Comparison of ENCODE assay signal across 17 cellular contexts in the genomic region with DNA sequence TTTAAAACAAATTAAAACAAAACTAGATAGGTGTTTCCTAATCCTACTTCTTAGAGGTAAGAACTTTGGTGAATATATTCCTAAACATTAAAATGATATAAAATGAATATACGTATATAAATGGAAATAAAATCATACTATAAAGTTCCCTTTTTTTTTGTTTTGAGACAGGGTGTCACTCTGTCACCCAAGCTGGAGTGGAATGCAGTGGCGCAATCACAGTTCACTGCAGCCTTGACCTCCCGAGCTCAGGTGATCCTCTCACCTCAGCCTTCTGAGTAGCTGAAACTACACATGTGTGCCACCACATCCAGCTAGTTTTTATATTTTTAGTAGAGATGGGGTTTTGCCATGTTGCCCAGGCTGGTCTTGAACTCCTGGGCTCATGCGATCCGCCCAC. TPM values are rescaled to one million over a fixed set of nuclear protein-coding genes. Genes with fewer than 3 reads are reported as not detected.
DNase-seq lines count a peak whose midpoint lies in the region; ATAC-seq, FAIRE-seq and TF ChIP-seq lines count a peak whose summit lies in the region.
"Had no signal": no experiment of that assay in that cellular context is flagged by ENCODE, and none has a peak within 500 bp of the region (broad histone marks: within the 10 kb centered on the region; RNA-seq: fewer than 3 reads in every experiment).

No MANE protein-coding gene starts in this region.

- intact Hi-C loops in HepG2 (cut with micrococcal nuclease; ENCODE audit: unreplicated experiment), result no loop called here
- intact Hi-C loops in naive thymus-derived CD4-positive, alpha-beta T cell (cut with micrococcal nuclease), result loop anchor here in 1 of 2 donors (5.0 kb wide), 1 partner anchor 40 kb away; no protein-coding TSS in a partner anchor

- TF ChIP-seq EP300 in HepG2 (IDR thresholded peaks at IDR 0.05; ENCODE audit: low read depth in 2 of 2, low read length in 2 of 2) (no peak), HepG2 (CRISPR knock-in tag; IDR thresholded peaks at IDR 0.05; ENCODE audit: borderline replicate concordance) (no peak)

- BruUV-seq in HepG2 (replicated peaks; lab: Mats Ljungman, UMichigan), result no TSS peak

- H3K9ac ChIP-seq in SU-DHL-6 (ENCODE audit: low read length) (no peak overlapping the region), HepG2 (ENCODE audit: insufficient read depth, low read depth, low read length) (no peak overlapping the region)

- POLR2A ChIA-PET in HepG2 (lab: Yijun Ruan, JAX), result no interaction called here
- POLR2A ChIA-PET in naive thymus-derived CD4-positive, alpha-beta T cell (lab: Charles Lee), result no interaction called here

- peaks cover 0 to 1% (median 0%) of the 10 kb centered on the region in 11 donors for H3K9me3 Mint-ChIP-seq in naive thymus-derived CD4-positive, alpha-beta T cell
- no peaks in the 10 kb centered on the region for H3K9me3 Mint-ChIP-seq in HFFc6
- H3K9me3 Mint-ChIP-seq: CD8-positive, alpha-beta T cell; GM23338; H9 had no signal

- H3K79me2 ChIP-seq in SU-DHL-6 (ENCODE audit: insufficient read depth, low read length) (no peaks in the 10 kb centered on the region), HepG2 (ENCODE audit: insufficient read depth, low read length) (no peaks in the 10 kb centered on the region)

- no peak for TF ChIP-seq POLR2A in HepG2 (IDR thresholded peaks at IDR 0.05; ENCODE audit: insufficient read depth in 1 of 2, low read depth in 2 of 2, low read length in 2 of 2)

- peak; percentile 77 for ATAC-seq in HepG2
- ATAC-seq in naive thymus-derived CD4-positive, alpha-beta T cell, result no peak
- ATAC-seq: CD8-positive, alpha-beta T cell; GM23338; HCT116 had no signal

- no peaks in the 10 kb centered on the region for H4K20me1 ChIP-seq in SU-DHL-6 (ENCODE audit: low read depth, low read length)
- H4K20me1 ChIP-seq in HepG2 (ENCODE audit: insufficient read depth, low read length), result no peaks in the 10 kb centered on the region

- H3K36me3 ChIP-seq in SU-DHL-6 (ENCODE audit: low read length), result peaks cover 15% of the 10 kb centered on the region
- H3K36me3 ChIP-seq in HepG2 (replicated peaks in 1 of 2; ENCODE audit: control insufficient read depth in 1 of 2, insufficient read depth in 2 of 2, low read length in 2 of 2), result peaks cover 0 to 28% of the 10 kb centered on the region in 2 experiments; a peak in 4 of 5 replicates
- H3K36me3 ChIP-seq in naive thymus-derived CD4-positive, alpha-beta T cell (ENCODE audit: control insufficient read depth in 2 of 3, insufficient read depth in 3 of 3, low read length in 3 of 3), result peaks cover 11 to 79% (median 27%) of the 10 kb centered on the region in 3 experiments

- peaks cover 27% of the 10 kb centered on the region for H3F3A ChIP-seq in SU-DHL-6 (ENCODE audit: insufficient read depth)

- H3K27me3 Mint-ChIP-seq in naive thymus-derived CD4-positive, alpha-beta T cell, result no peaks in the 10 kb centered on the region
- H3K27me3 Mint-ChIP-seq in HFFc6 (ENCODE audit: insufficient read depth), result no peaks in the 10 kb centered on the region

- WGBS in HepG2 (ENCODE audit: low lambda C conversion rate), result 75% methylated on average over 5 of the region's 5 CpGs

- no peak for TF ChIP-seq RAD21 in HepG2 (CRISPR knock-in tag; IDR thresholded peaks at IDR 0.05)

- no peak overlapping the region for H3K4me3 Mint-ChIP-seq in naive thymus-derived CD4-positive, alpha-beta T cell
- no peak overlapping the region for H3K4me3 Mint-ChIP-seq in HFFc6
- H3K4me3 Mint-ChIP-seq: CD8-positive, alpha-beta T cell; GM23338; H9 had no signal

- peaks cover 19 to 59% (median 44%) of the 10 kb centered on the region in 5 donors for H3K36me3 Mint-ChIP-seq in naive thymus-derived CD4-positive, alpha-beta T cell
- H3K36me3 Mint-ChIP-seq in HFFc6 (ENCODE audit: low read depth), result peaks cover 22% of the 10 kb centered on the region

- no peak overlapping the region for H3K4me3 ChIP-seq in SU-DHL-6 (ENCODE audit: insufficient read depth, low read length, poor library complexity, severe bottlenecking)
- H3K4me3 ChIP-seq in HepG2 (replicated peaks in 1 of 3; ENCODE audit: insufficient read depth in 1 of 3, low read depth in 2 of 3, low read length in 3 of 3), result no peak overlapping the region
- H3K4me3 ChIP-seq in naive thymus-derived CD4-positive, alpha-beta T cell (ENCODE audit: low read length), result no peak overlapping the region
- H3K4me3 ChIP-seq: GM23338 had no signal

- peak overlapping the region; percentile 74; the same call in 1 of the 2 replicates for H3K27ac ChIP-seq in SU-DHL-6 (ENCODE audit: low read depth, low read length)
- H3K27ac ChIP-seq in HepG2 (ENCODE audit: extremely low read length, insufficient read depth, low read length), result peak overlapping the region; percentile 30
- no peak overlapping the region for H3K27ac ChIP-seq in naive thymus-derived CD4-positive, alpha-beta T cell (ENCODE audit: low read depth, low read length)

- no peaks in the 10 kb centered on the region for H3K27me3 ChIP-seq in SU-DHL-6 (ENCODE audit: low read length)
- H3K27me3 ChIP-seq in HepG2 (ENCODE audit: control insufficient read depth in 1 of 2, insufficient read depth in 2 of 2, low read length in 2 of 2), result no peaks in the 10 kb centered on the region
- no peaks in the 10 kb centered on the region for H3K27me3 ChIP-seq in naive thymus-derived CD4-positive, alpha-beta T cell (ENCODE audit: control insufficient read depth in 2 of 2, insufficient read depth in 2 of 2, low read length in 2 of 2)

- H2AFZ ChIP-seq in SU-DHL-6 (ENCODE audit: low read depth, low read length, severe bottlenecking) (no peak overlapping the region), HepG2 (ENCODE audit: low read length) (no peak overlapping the region)
- H2AFZ ChIP-seq: GM23338 had no signal

- CTCF ChIA-PET in HepG2 (lab: Yijun Ruan, JAX; ENCODE audit: low intra/inter-chr PET ratio, low total read pairs), result no interaction called here
- CTCF ChIA-PET in naive thymus-derived CD4-positive, alpha-beta T cell (lab: Charles Lee), result no interaction called here

- H3K4me1 Mint-ChIP-seq in naive thymus-derived CD4-positive, alpha-beta T cell, result peaks cover 0 to 23% (median 12%) of the 10 kb centered on the region in 7 donors
- no peaks in the 10 kb centered on the region for H3K4me1 Mint-ChIP-seq in HFFc6 (ENCODE audit: low read depth)
- H3K4me1 Mint-ChIP-seq: GM23338, H9 had no signal

- H3K9me2 ChIP-seq in SU-DHL-6 (replicated peaks; ENCODE audit: insufficient read depth, low read length), result no peaks in the 10 kb centered on the region

- FAIRE-seq in HepG2 (lab: Jason Lieb, UNC), result no peak
- FAIRE-seq: GM12891, GM18507 had no signal

- in situ Hi-C loops in HepG2 (cut with HindIII; ENCODE audit: extremely low pct_ligation_motif_present, low pct_unique_long_range_greater_than_20kb), result no loop called here

- peak overlapping the region; percentile 46 for H3K4me2 ChIP-seq in SU-DHL-6 (ENCODE audit: low read depth, low read length, poor library complexity, severe bottlenecking)
- no peak overlapping the region for H3K4me2 ChIP-seq in HepG2 (ENCODE audit: low read depth, low read length)
- H3K4me2 ChIP-seq: GM23338 had no signal

- DNase-seq in HepG2 (ENCODE audit: low spot score) (peak; percentile 40), DMS153 treated with DMSO at 0.1 percent for 48 hours (lab: John Stamatoyannopoulos, UW; ENCODE audit: unreplicated experiment) (no peak), HFFc6 (no peak), NCI-H2196 treated with DMSO at 0.1 percent for 48 hours (lab: John Stamatoyannopoulos, UW; ENCODE audit: unreplicated experiment) (no peak)
- DNase-seq in naive thymus-derived CD4-positive, alpha-beta T cell, result no peak
- DNase-seq: C1 segment of cervical spinal cord; CD8-positive, alpha-beta T cell; DMS153; DMS79; GF-D8; H9 had no signal

- peak overlapping the region in 5 of 9 donors; percentile 0 to 80 (median 31) for H3K27ac Mint-ChIP-seq in naive thymus-derived CD4-positive, alpha-beta T cell
- H3K27ac Mint-ChIP-seq in HFFc6, result no peak overlapping the region
- H3K27ac Mint-ChIP-seq: GM23338, H9 had no signal

- H3K4me1 ChIP-seq in HepG2 (ENCODE audit: insufficient read depth, low read length), result peaks cover 12% of the 10 kb centered on the region
- no peaks in the 10 kb centered on the region for H3K4me1 ChIP-seq in naive thymus-derived CD4-positive, alpha-beta T cell (ENCODE audit: control insufficient read depth in 2 of 2, insufficient read depth in 2 of 2, low read length in 2 of 2)
- H3K4me1 ChIP-seq: Caco-2 had no signal

- TF ChIP-seq CTCF in SU-DHL-6 (IDR thresholded peaks at IDR 0.05; ENCODE audit: insufficient read depth, low read length, poor library complexity, severe bottlenecking) (no peak), HepG2 (CRISPR knock-in tag; IDR thresholded peaks at IDR 0.05) (no peak), HFFc6 (IDR thresholded peaks at IDR 0.05) (no peak)

- H3K9me3 ChIP-seq in SU-DHL-6 (ENCODE audit: insufficient read depth, low read length) (no peaks in the 10 kb centered on the region), HepG2 (ENCODE audit: low read length) (no peaks in the 10 kb centered on the region)
- H3K9me3 ChIP-seq in naive thymus-derived CD4-positive, alpha-beta T cell (ENCODE audit: control insufficient read depth in 2 of 3, low read length in 3 of 3), result no peaks in the 10 kb centered on the region
- H3K9me3 ChIP-seq: Caco-2 had no signal

RNA-seq across cellular contexts. Expression of a gene that starts 44.9 kb away (rescaled TPM):
- 11.2 and 16.8 TPM in 2 replicates for total RNA-seq in HepG2 (2016; rRNA removed; fragmentation: Illumina TruSeq; extraction: Trizol)
- 3.0 and 3.6 TPM in 2 replicates for total RNA-seq in HepG2 (2016; cell fraction: cytosol; rRNA removed; fragmentation: Illumina TruSeq; extraction: Trizol; ENCODE audit: low read depth)
- total RNA-seq in HepG2 (2016; cell fraction: insoluble cytoplasmic fraction; rRNA removed; fragmentation: Illumina TruSeq; extraction: Trizol), result 11.0 and 16.0 TPM in 2 replicates
- 5.2 and 6.0 TPM in 2 replicates for total RNA-seq in HepG2 (2016; cell fraction: membrane; rRNA removed; fragmentation: Illumina TruSeq; extraction: Trizol)
- 14.8 and 18.0 TPM in 2 replicates for total RNA-seq in HepG2 (2016; cell fraction: nucleus; rRNA removed; fragmentation: Illumina TruSeq; extraction: Trizol)
- 3.5 and 4.4 TPM in 2 replicates for polyA plus RNA-seq in HepG2 (2011; rRNA removed)
- 1.6 and 2.5 TPM in 2 replicates for polyA plus RNA-seq in HepG2 (2011; cell fraction: cytosol; rRNA removed)
- 4.4 and 4.5 TPM in 2 replicates for polyA plus RNA-seq in HepG2 (2011; cell fraction: nucleus; rRNA removed)
- polyA plus RNA-seq in HepG2 (2012), result 3.2 and 4.8 TPM in 2 replicates
- polyA plus RNA-seq in HepG2 (2016; cell fraction: cytosol; fragmentation: Illumina TruSeq; extraction: Trizol; ENCODE audit: low read depth), result 0.24 and 0.34 TPM in 2 replicates
- polyA plus RNA-seq in HepG2 (2016; cell fraction: insoluble cytoplasmic fraction; fragmentation: Illumina TruSeq; extraction: Trizol; ENCODE audit: low read depth), result 10.1 TPM in 2 replicates
- 0.60 and 0.72 TPM in 2 replicates for polyA plus RNA-seq in HepG2 (2016; cell fraction: membrane; fragmentation: Illumina TruSeq; extraction: Trizol; ENCODE audit: low read depth)
- 13.1 and 17.1 TPM in 2 replicates for polyA plus RNA-seq in HepG2 (2016; cell fraction: nucleus; fragmentation: Illumina TruSeq; extraction: Trizol; ENCODE audit: insufficient read depth, low read depth)
- polyA minus RNA-seq in HepG2 (2011; rRNA and poly(A)+ RNA removed; ENCODE audit: low replicate concordance), result 10.1 and 20.2 TPM in 2 replicates
- polyA minus RNA-seq in HepG2 (2011; cell fraction: cytosol; rRNA and poly(A)+ RNA removed), result 6.4 and 7.4 TPM in 2 replicates
- polyA minus RNA-seq in HepG2 (2011; cell fraction: nucleus; rRNA and poly(A)+ RNA removed), result 26.0 and 33.7 TPM in 2 replicates
- total RNA-seq in naive thymus-derived CD4-positive, alpha-beta T cell, result 10 to 100 TPM; 38.4 to 89.2 (median 45.9) TPM
- polyA plus RNA-seq in naive thymus-derived CD4-positive, alpha-beta T cell, result 10 to 100 TPM; 45.6 to 67.0 TPM
- 10 to 100 TPM in 5 of 6 experiments, 1 to 10 TPM in 1; 9.3 to 12.4 (median 10.6) TPM for total RNA-seq in HFFc6 (2021; fragmentation: NEBNext Ultra II Directional; extraction: Animal tissue kit (Norgen Biotek cat#: 25700))

RNA-seq across cellular contexts. Expression of a gene that starts 45.3 kb away (rescaled TPM):
- 61.1 and 71.6 TPM in 2 replicates for total RNA-seq in HepG2 (2016; rRNA removed; fragmentation: Illumina TruSeq; extraction: Trizol)
- total RNA-seq in HepG2 (2016; cell fraction: cytosol; rRNA removed; fragmentation: Illumina TruSeq; extraction: Trizol; ENCODE audit: low read depth), result 43.6 and 66.5 TPM in 2 replicates
- 64.7 and 69.5 TPM in 2 replicates for total RNA-seq in HepG2 (2016; cell fraction: insoluble cytoplasmic fraction; rRNA removed; fragmentation: Illumina TruSeq; extraction: Trizol)
- 41.9 and 47.7 TPM in 2 replicates for total RNA-seq in HepG2 (2016; cell fraction: membrane; rRNA removed; fragmentation: Illumina TruSeq; extraction: Trizol)
- total RNA-seq in HepG2 (2016; cell fraction: nucleus; rRNA removed; fragmentation: Illumina TruSeq; extraction: Trizol), result 142 and 164 TPM in 2 replicates
- 39.5 and 40.0 TPM in 2 replicates for polyA plus RNA-seq in HepG2 (2011; rRNA removed)
- polyA plus RNA-seq in HepG2 (2011; cell fraction: cytosol; rRNA removed), result 11.0 and 21.3 TPM in 2 replicates
- 67.8 and 83.9 TPM in 2 replicates for polyA plus RNA-seq in HepG2 (2011; cell fraction: nucleus; rRNA removed)
- 24.1 and 34.9 TPM in 2 replicates for polyA plus RNA-seq in HepG2 (2012)
- 2.1 and 2.6 TPM in 2 replicates for polyA plus RNA-seq in HepG2 (2016; cell fraction: cytosol; fragmentation: Illumina TruSeq; extraction: Trizol; ENCODE audit: low read depth)
- polyA plus RNA-seq in HepG2 (2016; cell fraction: insoluble cytoplasmic fraction; fragmentation: Illumina TruSeq; extraction: Trizol; ENCODE audit: low read depth), result 35.5 and 37.3 TPM in 2 replicates
- 4.3 and 5.2 TPM in 2 replicates for polyA plus RNA-seq in HepG2 (2016; cell fraction: membrane; fragmentation: Illumina TruSeq; extraction: Trizol; ENCODE audit: low read depth)
- 118 and 119 TPM in 2 replicates for polyA plus RNA-seq in HepG2 (2016; cell fraction: nucleus; fragmentation: Illumina TruSeq; extraction: Trizol; ENCODE audit: insufficient read depth, low read depth)
- polyA minus RNA-seq in HepG2 (2011; rRNA and poly(A)+ RNA removed; ENCODE audit: low replicate concordance), result 51.6 and 65.8 TPM in 2 replicates
- polyA minus RNA-seq in HepG2 (2011; cell fraction: cytosol; rRNA and poly(A)+ RNA removed), result 24.1 and 39.3 TPM in 2 replicates
- 500 and 521 TPM in 2 replicates for polyA minus RNA-seq in HepG2 (2011; cell fraction: nucleus; rRNA and poly(A)+ RNA removed)
- total RNA-seq in naive thymus-derived CD4-positive, alpha-beta T cell, result 100 to 1,000 TPM; 183 to 879 (median 440) TPM
- polyA plus RNA-seq in naive thymus-derived CD4-positive, alpha-beta T cell, result 100 to 1,000 TPM in 1 of 2 donors, 10 to 100 TPM in 1; 84.7 to 161 TPM
- 10 to 100 TPM; 42.0 to 50.5 (median 47.3) TPM for total RNA-seq in HFFc6 (2021; fragmentation: NEBNext Ultra II Directional; extraction: Animal tissue kit (Norgen Biotek cat#: 25700))

RNA-seq across cellular contexts. Expression of a gene that starts 56.2 kb away (rescaled TPM):
- total RNA-seq in HepG2 (2016; rRNA removed; fragmentation: Illumina TruSeq; extraction: Trizol), result 165 and 181 TPM in 2 replicates
- total RNA-seq in HepG2 (2016; cell fraction: cytosol; rRNA removed; fragmentation: Illumina TruSeq; extraction: Trizol; ENCODE audit: low read depth), result 33.8 and 40.2 TPM in 2 replicates
- total RNA-seq in HepG2 (2016; cell fraction: insoluble cytoplasmic fraction; rRNA removed; fragmentation: Illumina TruSeq; extraction: Trizol), result 169 and 171 TPM in 2 replicates
- total RNA-seq in HepG2 (2016; cell fraction: membrane; rRNA removed; fragmentation: Illumina TruSeq; extraction: Trizol), result 43.6 and 52.2 TPM in 2 replicates
- 70.7 and 80.6 TPM in 2 replicates for total RNA-seq in HepG2 (2016; cell fraction: nucleus; rRNA removed; fragmentation: Illumina TruSeq; extraction: Trizol)
- 61.1 and 103 TPM in 2 replicates for polyA plus RNA-seq in HepG2 (2011; rRNA removed)
- 54.7 and 55.0 TPM in 2 replicates for polyA plus RNA-seq in HepG2 (2011; cell fraction: cytosol; rRNA removed)
- 14.4 and 15.8 TPM in 2 replicates for polyA plus RNA-seq in HepG2 (2011; cell fraction: nucleus; rRNA removed)
- polyA plus RNA-seq in HepG2 (2012), result 55.5 and 70.1 TPM in 2 replicates
- 18.2 and 19.6 TPM in 2 replicates for polyA plus RNA-seq in HepG2 (2016; cell fraction: cytosol; fragmentation: Illumina TruSeq; extraction: Trizol; ENCODE audit: low read depth)
- polyA plus RNA-seq in HepG2 (2016; cell fraction: insoluble cytoplasmic fraction; fragmentation: Illumina TruSeq; extraction: Trizol; ENCODE audit: low read depth), result 149 and 162 TPM in 2 replicates
- polyA plus RNA-seq in HepG2 (2016; cell fraction: membrane; fragmentation: Illumina TruSeq; extraction: Trizol; ENCODE audit: low read depth), result 25.8 and 27.5 TPM in 2 replicates
- 78.0 and 80.5 TPM in 2 replicates for polyA plus RNA-seq in HepG2 (2016; cell fraction: nucleus; fragmentation: Illumina TruSeq; extraction: Trizol; ENCODE audit: insufficient read depth, low read depth)
- polyA minus RNA-seq in HepG2 (2011; rRNA and poly(A)+ RNA removed; ENCODE audit: low replicate concordance), result 45.7 and 49.8 TPM in 2 replicates
- 49.8 and 68.9 TPM in 2 replicates for polyA minus RNA-seq in HepG2 (2011; cell fraction: cytosol; rRNA and poly(A)+ RNA removed)
- polyA minus RNA-seq in HepG2 (2011; cell fraction: nucleus; rRNA and poly(A)+ RNA removed), result 35.7 and 41.6 TPM in 2 replicates
- total RNA-seq in naive thymus-derived CD4-positive, alpha-beta T cell, result 10 to 100 TPM; 13.0 to 40.2 (median 17.9) TPM
- polyA plus RNA-seq in naive thymus-derived CD4-positive, alpha-beta T cell, result 10 to 100 TPM; 36.3 to 36.8 TPM
- 10 to 100 TPM; 60.0 to 67.4 (median 64.4) TPM for total RNA-seq in HFFc6 (2021; fragmentation: NEBNext Ultra II Directional; extraction: Animal tissue kit (Norgen Biotek cat#: 25700))
